8 cellular contexts compared by ENCODE assay signal in the genomic region with DNA sequence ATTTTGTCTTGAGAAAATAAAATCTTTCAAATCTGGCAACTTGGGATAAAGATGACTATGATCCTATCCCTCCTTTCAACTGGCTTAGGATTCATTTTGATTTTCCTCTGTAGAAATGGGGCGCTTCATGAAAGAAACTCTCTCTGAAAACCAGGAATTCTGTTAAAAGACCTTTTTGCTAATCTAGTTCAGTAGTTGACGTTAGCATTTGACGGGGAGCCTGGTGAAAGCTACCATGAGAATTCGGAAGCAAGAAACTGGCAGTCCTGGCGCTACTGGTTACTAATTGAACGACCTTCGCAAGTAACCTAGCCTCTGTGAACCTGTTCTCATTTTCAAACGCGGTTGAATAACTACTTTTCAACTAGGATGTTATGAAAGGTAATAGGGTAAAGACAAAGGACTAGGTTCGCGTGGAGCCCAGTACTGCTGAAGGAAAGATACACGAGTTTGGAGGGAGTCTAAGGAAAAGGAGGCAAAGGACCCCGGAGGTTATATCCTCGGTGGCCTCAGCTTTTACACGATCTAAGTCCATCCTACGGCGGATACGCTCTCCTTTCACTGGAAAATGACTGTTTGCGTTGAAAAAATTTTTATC. TPM values are rescaled to one million over a fixed set of nuclear protein-coding genes. Genes with fewer than 3 reads are reported as not detected.
DNase-seq lines count a peak whose midpoint lies in the region; ATAC-seq and TF ChIP-seq lines count a peak whose summit lies in the region.

No MANE protein-coding gene starts in this region.

- H2AFZ ChIP-seq in OCI-LY7 (ENCODE audit: low read length), result peak overlapping the region; percentile 63

- CTCF ChIA-PET in OCI-LY7 (lab: Charles Lee; ENCODE audit: unreplicated experiment), result interaction anchor here (0.5 to 0.7 kb wide), 3 partner anchors 11 to 88 kb away, joined by 3 to 5 read pairs (median 4); no protein-coding TSS in a partner anchor

- peaks cover 6% of the 10 kb centered on the region; the same call in 1 of the 2 replicates for H3K36me3 ChIP-seq in OCI-LY7 (ENCODE audit: insufficient read depth, low read length)
- H3K36me3 ChIP-seq in endodermal cell (ENCODE audit: control insufficient read depth, insufficient read depth, low read length), result no peaks in the 10 kb centered on the region

- ATAC-seq in HG02642 (IDR thresholded peaks at IDR 0.05; ENCODE audit: poor library complexity, unreplicated experiment), result peak; percentile 1
- ATAC-seq in naive thymus-derived CD8-positive, alpha-beta T cell, result peak; percentile 5 to 12
- ATAC-seq in HG02970 (IDR thresholded peaks at IDR 0.05; ENCODE audit: low FRiP score, unreplicated experiment), result no peak

- H3K27ac ChIP-seq in OCI-LY7 (ENCODE audit: low read depth, low read length, poor library complexity, severe bottlenecking) (peak overlapping the region; percentile 56), endodermal cell (ENCODE audit: low read depth, low read length) (peak overlapping the region; percentile 80)

- no peaks in the 10 kb centered on the region for H3K27me3 ChIP-seq in endodermal cell (ENCODE audit: control insufficient read depth, insufficient read depth, low read length, poor library complexity, severe bottlenecking)

- TF ChIP-seq CTCF in OCI-LY7 (conservative IDR thresholded peaks at IDR 0.05; ENCODE audit: low read length) (no peak), endodermal cell (conservative IDR thresholded peaks at IDR 0.05) (no peak)

- peak overlapping the region; percentile 77 for H3K4me3 ChIP-seq in OCI-LY7 (ENCODE audit: low read depth, low read length, poor library complexity, severe bottlenecking)
- peak overlapping the region; percentile 90 for H3K4me3 ChIP-seq in endodermal cell (ENCODE audit: low read length)

- H3K36me3 Mint-ChIP-seq in endodermal cell (ENCODE audit: low read depth), result peaks cover 3% of the 10 kb centered on the region
- H3K36me3 Mint-ChIP-seq in naive thymus-derived CD8-positive, alpha-beta T cell, result peaks cover 0 to 15% (median 8%) of the 10 kb centered on the region in 3 donors

- 6 to 13% methylated on average over 16 to 19 of the region's 19 CpGs for WGBS in endodermal cell (ENCODE audit: insufficient coverage in 1 of 2, insufficient read length in 1 of 2), 2 experiments

- H3K9me3 Mint-ChIP-seq in endodermal cell, result no peaks in the 10 kb centered on the region
- H3K9me3 Mint-ChIP-seq in naive thymus-derived CD8-positive, alpha-beta T cell, result no peaks in the 10 kb centered on the region

- H3K9me2 ChIP-seq in OCI-LY7 (ENCODE audit: insufficient read depth, low read length), result no peaks in the 10 kb centered on the region

- intact Hi-C loops in OCI-LY7 (cut with micrococcal nuclease; ENCODE audit: unreplicated experiment), result loop anchor here (1.0 to 5.0 kb wide), 3 partner anchors 45 to 210 kb away; a partner anchor contains a TSS

- H3K9ac ChIP-seq in endodermal cell (ENCODE audit: extremely low read depth, low read length, poor library complexity, severe bottlenecking), result peak overlapping the region; percentile 75

- POLR2A ChIA-PET in OCI-LY7 (lab: Charles Lee), result interaction anchor here (0.8 to 3.4 kb wide), 7 partner anchors 12 to 207 kb away, joined by 3 to 14 read pairs (median 3); a partner anchor contains a TSS
- POLR2A ChIA-PET in naive thymus-derived CD8-positive, alpha-beta T cell (lab: Charles Lee), result interaction anchor here (1.2 kb wide), 1 partner anchor 39 kb away, joined by 3 read pairs; no protein-coding TSS in a partner anchor

- H3K4me1 ChIP-seq in OCI-LY7 (ENCODE audit: insufficient read depth, low read length, poor library complexity, severe bottlenecking) (peaks cover 14% of the 10 kb centered on the region), endodermal cell (ENCODE audit: control insufficient read depth, insufficient read depth, low read length) (peaks cover 4% of the 10 kb centered on the region)

- no peaks in the 10 kb centered on the region for H4K20me1 ChIP-seq in OCI-LY7 (ENCODE audit: insufficient read depth, low read length)

- peak overlapping the region; percentile 96 for H3K4me2 ChIP-seq in OCI-LY7 (ENCODE audit: low read length)

- DNase-seq in NCI-H1092 treated with DMSO at 0.1 percent for 48 hours (lab: John Stamatoyannopoulos, UW) (peak; percentile 47), NCI-H1092 (lab: John Stamatoyannopoulos, UW) (no peak), OCI-LY7 (ENCODE audit: low spot score) (no peak), endodermal cell (no peak), glomerular visceral epithelial cell (ENCODE audit: extremely low spot score) (no peak)
- no peak for DNase-seq in naive thymus-derived CD8-positive, alpha-beta T cell

- H3K9me3 ChIP-seq in OCI-LY7 (ENCODE audit: low read length) (no peaks in the 10 kb centered on the region), endodermal cell (ENCODE audit: control insufficient read depth, low read length) (no peaks in the 10 kb centered on the region)

- peaks cover 6% of the 10 kb centered on the region; the same call in 1 of the 2 replicates for H3K79me2 ChIP-seq in OCI-LY7 (ENCODE audit: insufficient read depth, low read depth, low read length)

- no peaks in the 10 kb centered on the region for H3K27me3 Mint-ChIP-seq in endodermal cell (ENCODE audit: insufficient read depth)
- H3K27me3 Mint-ChIP-seq in naive thymus-derived CD8-positive, alpha-beta T cell, result peaks cover 0 to 13% (median 12%) of the 10 kb centered on the region in 5 donors

- peaks cover 11% of the 10 kb centered on the region for H3K4me1 Mint-ChIP-seq in endodermal cell
- H3K4me1 Mint-ChIP-seq in naive thymus-derived CD8-positive, alpha-beta T cell, result peaks cover 7 to 23% (median 22%) of the 10 kb centered on the region in 4 donors

- H3K27ac Mint-ChIP-seq in endodermal cell, result peak overlapping the region; percentile 99
- peak overlapping the region; percentile 90 to 99 (median 96) for H3K27ac Mint-ChIP-seq in naive thymus-derived CD8-positive, alpha-beta T cell

- H3K4me3 Mint-ChIP-seq in endodermal cell, result peak overlapping the region; percentile 91
- H3K4me3 Mint-ChIP-seq in naive thymus-derived CD8-positive, alpha-beta T cell, result peak overlapping the region; percentile 93 to 99 (median 96)

- BruUV-seq in OCI-LY7 (replicated peaks; lab: Mats Ljungman, UMichigan), result TSS peak; percentile 97

RNA-seq across cellular contexts. Expression of a gene that starts 0.6 kb away (rescaled TPM):
- 16.5 and 26.5 TPM in 2 replicates for total RNA-seq in OCI-LY7 (2014; rRNA removed; shearing (Covaris generic))
- 30.7 and 37.6 TPM in 2 replicates for total RNA-seq in OCI-LY7 (2022)
- total RNA-seq in endodermal cell, result 10 to 100 TPM; 27.3 to 31.1 TPM
- 36.2 TPM for polyA plus RNA-seq in endodermal cell (2013, experiment 1 of 2)
- 29.6 TPM for polyA plus RNA-seq in endodermal cell (2013, experiment 2 of 2)
- total RNA-seq in naive thymus-derived CD8-positive, alpha-beta T cell, result 10 to 100 TPM; 42.7 to 50.2 TPM
- 1 to 10 TPM; 5.4 to 9.3 (median 6.6) TPM for polyA plus RNA-seq in naive thymus-derived CD8-positive, alpha-beta T cell

RNA-seq across cellular contexts. Expression of a gene that starts 24.9 kb away (rescaled TPM):
- not detected in 2 replicates for total RNA-seq in OCI-LY7 (2014; rRNA removed; shearing (Covaris generic))
- total RNA-seq in OCI-LY7 (2022) (not detected in 2 replicates), endodermal cell (1 to 10 TPM in 1 of 2 donors, under 1 TPM in 1; 0.48 to 1.5 TPM)
- polyA plus RNA-seq in endodermal cell (2013, experiment 1 of 2), result 0.61 TPM
- polyA plus RNA-seq in endodermal cell (2013, experiment 2 of 2), result 0.75 TPM
- total RNA-seq in naive thymus-derived CD8-positive, alpha-beta T cell, result not detected
- not detected for polyA plus RNA-seq in naive thymus-derived CD8-positive, alpha-beta T cell

RNA-seq across cellular contexts. Expression of a gene that starts 25.7 kb away (rescaled TPM):
- total RNA-seq in OCI-LY7 (2014; rRNA removed; shearing (Covaris generic)), result 0.25 TPM in 1 of 2 replicates, not detected in the other
- total RNA-seq in OCI-LY7 (2022) (0.18 TPM in 1 of 2 replicates, not detected in the other), endodermal cell (100 to 1,000 TPM; 156 to 162 TPM)
- polyA plus RNA-seq in endodermal cell (2013, experiment 1 of 2), result 93.4 TPM
- polyA plus RNA-seq in endodermal cell (2013, experiment 2 of 2), result 95.4 TPM
- total RNA-seq in naive thymus-derived CD8-positive, alpha-beta T cell, result 1 to 10 TPM in 1 of 2 experiments, under 1 TPM in 1; 0.96 to 1.1 TPM
- polyA plus RNA-seq in naive thymus-derived CD8-positive, alpha-beta T cell, result not detected

RNA-seq across cellular contexts. Expression of a gene that starts 30.4 kb away (rescaled TPM):
- 0.05 TPM in 1 of 2 replicates, not detected in the other for total RNA-seq in OCI-LY7 (2014; rRNA removed; shearing (Covaris generic))
- not detected in 2 replicates for total RNA-seq in OCI-LY7 (2022)
- 10 to 100 TPM; 13.4 to 20.2 TPM for total RNA-seq in endodermal cell
- polyA plus RNA-seq in endodermal cell (2013, experiment 1 of 2), result 8.0 TPM
- polyA plus RNA-seq in endodermal cell (2013, experiment 2 of 2), result 5.3 TPM
- under 1 TPM; 0.19 to 0.36 TPM for total RNA-seq in naive thymus-derived CD8-positive, alpha-beta T cell
- polyA plus RNA-seq in naive thymus-derived CD8-positive, alpha-beta T cell, result not detected

RNA-seq across cellular contexts. Expression of a gene that starts 53.2 kb away (rescaled TPM):
- total RNA-seq in OCI-LY7 (2014; rRNA removed; shearing (Covaris generic)), result 1.4 and 2.5 TPM in 2 replicates
- total RNA-seq in OCI-LY7 (2022) (6.1 and 6.6 TPM in 2 replicates), endodermal cell (1 to 10 TPM; 2.6 to 3.9 TPM)
- 9.6 TPM for polyA plus RNA-seq in endodermal cell (2013, experiment 1 of 2)
- 5.3 TPM for polyA plus RNA-seq in endodermal cell (2013, experiment 2 of 2)
- under 1 TPM; 0.36 to 0.49 TPM for total RNA-seq in naive thymus-derived CD8-positive, alpha-beta T cell
- under 1 TPM in 1 of 3 donors, not detected in 2; 0.21 TPM for polyA plus RNA-seq in naive thymus-derived CD8-positive, alpha-beta T cell

Comparison
In these comparisons a context has a peak if more than half of its experiments do, and no peak if none do; other contexts are left out.
1. RNA of a gene that starts 25.7 kb away (total RNA-seq): 156 to 162 TPM in endodermal cell; 0.96 to 1.1 TPM in naive thymus-derived CD8-positive, alpha-beta T cell and 0.18 to 0.25 TPM in OCI-LY7; every median in the first group is over 10 times any median in the second.